15 cellular contexts compared by ENCODE assay signal in genomic region chr7:24827589-24827988, GRCh38.
DNase-seq lines count a peak whose midpoint lies in the region; ATAC-seq and TF ChIP-seq lines count a peak whose summit lies in the region.
"Had no signal": no experiment of that assay in that cellular context is flagged by ENCODE, and none has a peak within 500 bp of the region (broad histone marks: within the 10 kb centered on the region; RNA-seq: fewer than 3 reads in every experiment).

No MANE protein-coding gene starts in this region.

- peak overlapping the region in 1 of 3 donors; percentile 58 for H3K4me3 Mint-ChIP-seq in T-cell
- H3K4me3 Mint-ChIP-seq: naive B cell had no signal

- POLR2A ChIA-PET in T-cell (lab: Charles Lee), result no interaction called here

- H3K4me3 ChIP-seq in fibroblast of the aortic adventitia (ENCODE audit: low read depth, low read length) (no peak overlapping the region), coronary artery (no peak overlapping the region)
- H3K4me3 ChIP-seq: adrenal gland, dorsolateral prefrontal cortex, stomach had no signal

- in situ Hi-C loops in GM13977 (cut with MboI; ENCODE audit: low pct_unique_long_range_greater_than_20kb, low sequenced_read_pairs, unreplicated experiment), result no loop called here

- H3K27me3 Mint-ChIP-seq in T-cell, result no peaks in the 10 kb centered on the region
- H3K27me3 Mint-ChIP-seq: naive B cell had no signal

- H3K9me3 Mint-ChIP-seq in T-cell, result no peaks in the 10 kb centered on the region
- H3K9me3 Mint-ChIP-seq: naive B cell had no signal

- no peak overlapping the region for H3K27ac ChIP-seq in coronary artery
- H3K27ac ChIP-seq: adrenal gland had no signal

- H3K36me3 Mint-ChIP-seq in T-cell, result peaks cover 35% of the 10 kb centered on the region

- CTCF ChIA-PET in T-cell (lab: Charles Lee), result interaction anchor here (0.8 to 2.9 kb wide), 5 partner anchors 11 to 265 kb away, joined by 3 to 13 read pairs (median 5); no protein-coding TSS in a partner anchor

- DNase-seq in AG08396 (ENCODE audit: low spot score) (peak; percentile 31), EH (ENCODE audit: low read depth) (peak; percentile 90), T-cell (no peak), fibroblast of the aortic adventitia (ENCODE audit: low read depth) (peak; percentile 44), GM13977 (ENCODE audit: low spot score) (no peak), NCI-H1417 treated with DMSO at 0.1 percent for 48 hours (lab: John Stamatoyannopoulos, UW) (no peak), coronary artery (ENCODE audit: low spot score) (no peak)
- DNase-seq: adrenal gland, dorsolateral prefrontal cortex, naive B cell, NCI-H1105, NCI-H524, RPMI8226, stomach had no signal

- ATAC-seq in T-cell (replicated peaks in 1 of 4) (no peak), HG03135 (IDR thresholded peaks at IDR 0.05; ENCODE audit: unreplicated experiment) (no peak)

- TF ChIP-seq CTCF in fibroblast of the aortic adventitia (IDR thresholded peaks at IDR 0.05; ENCODE audit: insufficient read depth, low read length), result no peak
- no peak for TF ChIP-seq CTCF in GM13977 (IDR thresholded peaks at IDR 0.05; ENCODE audit: extremely low read depth, insufficient read depth, missing control alignments)
- TF ChIP-seq CTCF in coronary artery (IDR thresholded peaks at IDR 0.05), result no peak

- peak overlapping the region; percentile 85 to 96 for H3K27ac Mint-ChIP-seq in T-cell

- peaks cover 45 to 65% (median 47%) of the 10 kb centered on the region in 3 donors for H3K4me1 Mint-ChIP-seq in T-cell

Comparison
In these comparisons a context has a peak if more than half of its experiments do, and no peak if none do; other contexts are left out.
1. DNase-seq: peak in AG08396 (single experiment), EH (single experiment) and fibroblast of the aortic adventitia (single experiment); none in T-cell (0 of 34), GM13977 (single experiment), NCI-H1417 treated with DMSO at 0.1 percent for 48 hours (single experiment) and coronary artery (single experiment).